ENCODE assay signal across 19 cellular contexts in genomic region chr2:26559044-26559405, GRCh38.
"Had no signal": no experiment of that assay in that cellular context is flagged by ENCODE, and none has a peak within 500 bp of the region (broad histone marks: within the 10 kb centered on the region; RNA-seq: fewer than 3 reads in every experiment).

No MANE protein-coding gene starts in this region.

- H3K9me3 ChIP-seq: adrenal gland, testis, vagina had no signal

- H3K36me3 Mint-ChIP-seq: activated naive CD4-positive, alpha-beta T cell treated with anti-CD3 and anti-CD28 coated beads, Interleukin-2, amount 50 U/mL, for 24 hours; mesothelial cell of epicardium; stimulated activated naive B cell treated with anti-CD40 and anti-IgM and Interleukin-4, amounts not matched to agents 10 μg/mL and 1 μg/mL and 100 μg/mL, for 72 hours had no signal

- DNase-seq: activated CD4-positive, alpha-beta T cell treated with anti-CD3 and anti-CD28 coated beads for 1 hour; activated CD8-positive, alpha-beta memory T cell treated with anti-CD3 and anti-CD28 coated beads for 24 hours; activated gamma-delta T cell treated with Interleukin-2 at 50 U/mL for 16 hours; adrenal gland; cerebellar nuclear complex; stimulated activated CD4-positive, alpha-beta T cell treated with anti-CD3 and anti-CD28 coated beads, Interleukin-2, amount 100 ng/mL, for 48 hours; stimulated activated CD8-positive, alpha-beta memory T cell treated with anti-CD3 and anti-CD28 coated beads, Interleukin-4, amount 100 ng/mL, for 48 hours; stimulated activated naive B cell treated with anti-CD40 and anti-IgM and Interleukin-4, amounts not matched to agents 10 μg/mL and 1 μg/mL and 100 μg/mL, for 72 hours; testis; trophoblast cell had no signal

- H3K27ac Mint-ChIP-seq: activated naive CD4-positive, alpha-beta T cell treated with anti-CD3 and anti-CD28 coated beads, Interleukin-2, amount 50 U/mL, for 24 hours; mesothelial cell of epicardium; naive thymus-derived CD8-positive, alpha-beta T cell; stimulated activated naive B cell treated with anti-CD40 and anti-IgM and Interleukin-4, amounts not matched to agents 10 μg/mL and 1 μg/mL and 100 μg/mL, for 72 hours had no signal

- H3K27ac ChIP-seq: adrenal gland, coronary artery, epithelial cell of prostate, testis, vagina had no signal

- H3K36me3 ChIP-seq: adrenal gland, vagina had no signal

- H3K4me3 Mint-ChIP-seq: activated naive CD4-positive, alpha-beta T cell treated with anti-CD3 and anti-CD28 coated beads, Interleukin-2, amount 50 U/mL, for 24 hours; mesothelial cell of epicardium; naive thymus-derived CD8-positive, alpha-beta T cell; stimulated activated naive B cell treated with anti-CD40 and anti-IgM and Interleukin-4, amounts not matched to agents 10 μg/mL and 1 μg/mL and 100 μg/mL, for 72 hours had no signal

- H3K9me3 Mint-ChIP-seq: activated naive CD4-positive, alpha-beta T cell treated with anti-CD3 and anti-CD28 coated beads, Interleukin-2, amount 50 U/mL, for 24 hours; mesothelial cell of epicardium; naive thymus-derived CD8-positive, alpha-beta T cell; stimulated activated naive B cell treated with anti-CD40 and anti-IgM and Interleukin-4, amounts not matched to agents 10 μg/mL and 1 μg/mL and 100 μg/mL, for 72 hours had no signal

- H3K4me1 Mint-ChIP-seq: mesothelial cell of epicardium had no signal

- H3K4me3 ChIP-seq: adrenal gland, coronary artery, lung, smooth muscle cell, testis, vagina had no signal

- ATAC-seq: naive thymus-derived CD8-positive, alpha-beta T cell; SK-N-SH treated with all-trans-retinoic acid at 6 μM for 48 hours; stimulated activated naive B cell treated with anti-CD40 and anti-IgM and Interleukin-4, amounts not matched to agents 10 μg/mL and 1 μg/mL and 100 μg/mL, for 72 hours had no signal

- H3K27me3 ChIP-seq: testis, vagina had no signal
